8 cellular contexts compared by ENCODE assay signal in genomic region chr1:14924012-14924452, GRCh38.
DNase-seq lines count a peak whose midpoint lies in the region; ATAC-seq and TF ChIP-seq lines count a peak whose summit lies in the region.

No MANE protein-coding gene starts in this region.

- intact Hi-C loops in PC-9 (cut with micrococcal nuclease; ENCODE audit: unreplicated experiment): loop anchor here (10.0 kb wide), 1 partner anchor 181 kb away; no protein-coding TSS in a partner anchor
- intact Hi-C loops in sciatic nerve (cut with DNase I): loop anchor here (10.0 kb wide), 1 partner anchor 111 kb away; no protein-coding TSS in a partner anchor

- H3K27me3 ChIP-seq in PC-9 (ENCODE audit: insufficient read depth, low read depth) (peaks cover 11% of the 10 kb centered on the region), right atrium auricular region (no peaks in the 10 kb centered on the region)

- no peaks in the 10 kb centered on the region for H3K9me2 ChIP-seq in PC-9 (ENCODE audit: insufficient read depth)

- ATAC-seq in sciatic nerve: peak; percentile 77
- no peak for ATAC-seq in HG03520 (IDR thresholded peaks at IDR 0.05; ENCODE audit: unreplicated experiment)

- CTCF ChIA-PET in PC-9 (lab: Charles Lee): interaction anchor here (0.6 kb wide), 1 partner anchor 19 kb away, joined by 4 read pairs; no protein-coding TSS in a partner anchor

- DNase-seq in stimulated activated CD4-positive, alpha-beta T cell treated with anti-CD3 and anti-CD28 coated beads, Interleukin-12 subunit alpha, Interleukin-12 subunit beta, amount 100 ng/mL, for 4 hours: peak; percentile 25
- no peak for DNase-seq in stimulated activated CD4-positive, alpha-beta T cell treated with anti-CD3 and anti-CD28 coated beads, Interleukin-4, amount 100 ng/mL, for 24 hours
- DNase-seq in PC-9 (peak in 1 of 2 experiments; percentile 60), amniotic stem cell (lab: John Stamatoyannopoulos, UW) (peak; percentile 52), right atrium auricular region (ENCODE audit: low spot score) (peak; percentile 73), sciatic nerve (ENCODE audit: low spot score) (peak; percentile 76)
- no peak for DNase-seq in effector CD4-positive, alpha-beta T cell

- H3K79me2 ChIP-seq in PC-9 (ENCODE audit: low read depth): no peaks in the 10 kb centered on the region

- no peak for TF ChIP-seq CTCF in PC-9 (conservative IDR thresholded peaks at IDR 0.05)
- TF ChIP-seq CTCF in right atrium auricular region (IDR thresholded peaks at IDR 0.05): no peak

- no peak overlapping the region for H3K4me3 ChIP-seq in PC-9
- peak overlapping the region; percentile 2 to 73 for H3K4me3 ChIP-seq in right atrium auricular region

- BruUV-seq in PC-9 (replicated peaks; lab: Mats Ljungman, UMichigan): no TSS peak

- H4K20me1 ChIP-seq in PC-9 (ENCODE audit: insufficient read depth): no peaks in the 10 kb centered on the region

- no peak overlapping the region for H3K27ac ChIP-seq in PC-9
- H3K27ac ChIP-seq in right atrium auricular region: peak overlapping the region; percentile 33 to 59

- H3F3A ChIP-seq in PC-9 (ENCODE audit: insufficient read depth, low read depth): no peaks in the 10 kb centered on the region

- H3K36me3 ChIP-seq in PC-9 (ENCODE audit: low read depth) (no peaks in the 10 kb centered on the region), right atrium auricular region (no peaks in the 10 kb centered on the region)

- H2AFZ ChIP-seq in PC-9: no peak overlapping the region

- 0 out of 2 replicates have a peak overlapping the region, but pooled peaks have one; percentile 26 for H3K4me2 ChIP-seq in PC-9

- H3K9me3 ChIP-seq in PC-9 (ENCODE audit: insufficient read depth, low read depth): no peaks in the 10 kb centered on the region
- H3K9me3 ChIP-seq in right atrium auricular region: no peaks in the 10 kb centered on the region

- POLR2A ChIA-PET in PC-9 (lab: Charles Lee; ENCODE audit: unreplicated experiment): no interaction called here

- H3K4me1 ChIP-seq in PC-9 (replicated peaks; ENCODE audit: insufficient read depth) (peaks cover 7% of the 10 kb centered on the region; the same call in 1 of the 2 replicates), right atrium auricular region (peaks cover 0 to 17% of the 10 kb centered on the region in 2 donors)

Comparison
In these comparisons a context has a peak if more than half of its experiments do, and no peak if none do; other contexts are left out.
1. DNase-seq: peak in stimulated activated CD4-positive, alpha-beta T cell treated with anti-CD3 and anti-CD28 coated beads, Interleukin-12 subunit alpha, Interleukin-12 subunit beta, amount 100 ng/mL, for 4 hours (single experiment), amniotic stem cell (single experiment), right atrium auricular region (single experiment) and sciatic nerve (single experiment); none in stimulated activated CD4-positive, alpha-beta T cell treated with anti-CD3 and anti-CD28 coated beads, Interleukin-4, amount 100 ng/mL, for 24 hours (single experiment) and effector CD4-positive, alpha-beta T cell (single experiment).